In the genomic region with DNA sequence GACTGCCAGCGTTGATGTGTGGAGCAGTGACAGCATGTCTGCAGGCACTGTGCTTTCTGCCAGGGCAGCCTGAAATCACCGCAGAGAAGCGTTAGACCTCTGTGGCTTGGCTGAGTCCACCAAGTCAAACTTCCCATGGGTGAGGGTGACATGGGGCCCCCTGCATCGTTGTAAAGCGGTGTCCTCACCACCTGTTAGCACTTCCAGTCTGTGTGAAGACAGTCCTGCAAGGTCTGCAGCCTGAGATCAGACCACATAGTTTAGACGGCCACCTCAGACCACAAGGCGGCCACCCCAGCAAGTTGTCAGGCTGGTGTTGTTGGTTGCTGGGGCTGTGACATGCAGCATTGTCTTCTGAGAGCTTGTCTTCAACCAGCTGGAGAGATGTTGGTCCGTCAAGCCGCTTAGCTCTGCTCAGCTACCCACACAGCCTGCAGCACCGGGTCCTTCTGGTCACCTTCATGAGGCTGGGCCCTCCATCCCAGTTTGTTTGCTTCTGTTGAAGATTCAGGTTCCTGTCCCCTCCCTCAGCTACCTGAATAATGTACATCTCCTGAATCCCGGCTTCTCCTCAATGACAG, we compare ENCODE assay signal across 14 cellular contexts.
DNase-seq lines count a peak whose midpoint lies in the region; ATAC-seq and TF ChIP-seq lines count a peak whose summit lies in the region.
"Had no signal": no experiment of that assay in that cellular context is flagged by ENCODE, and none has a peak within 500 bp of the region (broad histone marks: within the 10 kb centered on the region; RNA-seq: fewer than 3 reads in every experiment).

No MANE protein-coding gene starts in this region.

- in situ Hi-C loops in brain microvascular endothelial cell (cut with HindIII; ENCODE audit: low pct_ligation_motif_present, low sequenced_read_pairs) (no loop called here), G401 (cut with HindIII; ENCODE audit: low sequenced_read_pairs) (no loop called here)

- no peak overlapping the region for H3K27ac ChIP-seq in brain microvascular endothelial cell
- H3K27ac ChIP-seq: neural progenitor cell, uterus had no signal

- H3K27me3 Mint-ChIP-seq in activated T-cell treated with anti-CD3 and anti-CD28 coated beads, Interleukin-2, amount 50 U/mL, for 72 hours (ENCODE audit: low read depth) = no peaks in the 10 kb centered on the region
- H3K27me3 Mint-ChIP-seq in effector memory CD8-positive, alpha-beta T cell = no peaks in the 10 kb centered on the region
- H3K27me3 Mint-ChIP-seq in stimulated activated naive CD8-positive, alpha-beta T cell treated with anti-CD3 and anti-CD28 coated beads, Interleukin-15, amount 100 ng/mL, for 72 hours = no peaks in the 10 kb centered on the region

- H3K4me3 Mint-ChIP-seq in activated T-cell treated with anti-CD3 and anti-CD28 coated beads, Interleukin-2, amount 50 U/mL, for 72 hours = peak overlapping the region; percentile 15 to 82
- H3K4me3 Mint-ChIP-seq in effector memory CD8-positive, alpha-beta T cell = peak overlapping the region; percentile 91 to 92
- peak overlapping the region in 1 of 2 donors; percentile 78 for H3K4me3 Mint-ChIP-seq in stimulated activated naive CD8-positive, alpha-beta T cell treated with anti-CD3 and anti-CD28 coated beads, Interleukin-15, amount 100 ng/mL, for 72 hours
- H3K4me3 Mint-ChIP-seq: neural progenitor cell had no signal

- H3K36me3 Mint-ChIP-seq in activated T-cell treated with anti-CD3 and anti-CD28 coated beads, Interleukin-2, amount 50 U/mL, for 72 hours (ENCODE audit: insufficient read depth in 2 of 2) = no peaks in the 10 kb centered on the region
- peaks cover 19% of the 10 kb centered on the region for H3K36me3 Mint-ChIP-seq in effector memory CD8-positive, alpha-beta T cell (ENCODE audit: insufficient read depth)
- H3K36me3 Mint-ChIP-seq: neural progenitor cell had no signal

- TF ChIP-seq CTCF in brain microvascular endothelial cell (IDR thresholded peaks at IDR 0.05; ENCODE audit: low read depth, low read length, missing control alignments) = no peak

- no peaks in the 10 kb centered on the region for H3K9me3 Mint-ChIP-seq in activated T-cell treated with anti-CD3 and anti-CD28 coated beads, Interleukin-2, amount 50 U/mL, for 72 hours
- H3K9me3 Mint-ChIP-seq in effector memory CD8-positive, alpha-beta T cell = no peaks in the 10 kb centered on the region
- H3K9me3 Mint-ChIP-seq in stimulated activated naive CD8-positive, alpha-beta T cell treated with anti-CD3 and anti-CD28 coated beads, Interleukin-15, amount 100 ng/mL, for 72 hours = no peaks in the 10 kb centered on the region
- H3K9me3 Mint-ChIP-seq: neural progenitor cell had no signal

- peak; percentile 28 to 49 for ATAC-seq in activated T-cell treated with anti-CD3 and anti-CD28 coated beads, Interleukin-2, amount 50 U/mL, for 72 hours (replicated peaks in 1 of 2)
- ATAC-seq in effector memory CD8-positive, alpha-beta T cell (replicated peaks) = peak; percentile 79
- ATAC-seq in stimulated activated naive CD8-positive, alpha-beta T cell treated with anti-CD3 and anti-CD28 coated beads, Interleukin-15, amount 100 ng/mL, for 72 hours = peak; percentile 61

- H3K4me3 ChIP-seq in brain microvascular endothelial cell (ENCODE audit: low read depth, low read length) = no peak overlapping the region
- H3K4me3 ChIP-seq: neural progenitor cell, uterus had no signal

- no peaks in the 10 kb centered on the region for H3K36me3 ChIP-seq in brain microvascular endothelial cell (replicated peaks)
- H3K36me3 ChIP-seq: neural progenitor cell, uterus had no signal

- DNase-seq in activated T-cell treated with anti-CD3 and anti-CD28 coated beads, Interleukin-2, amount 50 U/mL, for 72 hours = no peak
- no peak for DNase-seq in activated T-cell treated with anti-CD3 and anti-CD28 coated beads, Interleukin-2, amount 50 U/mL, for 48 hours
- DNase-seq in NOMO-1 treated with DMSO at 0.1 percent for 48 hours (lab: John Stamatoyannopoulos, UW; ENCODE audit: unreplicated experiment) (peak; percentile 50), NCI-H2171 (lab: John Stamatoyannopoulos, UW) (no peak), brain microvascular endothelial cell (no peak), G401 (ENCODE audit: low spot score) (no peak)
- DNase-seq in effector memory CD8-positive, alpha-beta T cell = peak; percentile 41 to 49 (median 48)
- no peak for DNase-seq in stimulated activated naive CD8-positive, alpha-beta T cell treated with anti-CD3 and anti-CD28 coated beads, Interleukin-15, amount 100 ng/mL, for 72 hours
- DNase-seq: DMS53, HCEC 1CT, NCI-H1105 treated with DMSO at 0.1 percent for 48 hours, NCI-H524, uterus had no signal

- H3K27me3 ChIP-seq in brain microvascular endothelial cell (replicated peaks) = no peaks in the 10 kb centered on the region
- H3K27me3 ChIP-seq: neural progenitor cell, uterus had no signal

- H3K4me1 Mint-ChIP-seq in activated T-cell treated with anti-CD3 and anti-CD28 coated beads, Interleukin-2, amount 50 U/mL, for 72 hours (ENCODE audit: low read depth) = peaks cover 30% of the 10 kb centered on the region
- peaks cover 19 to 20% of the 10 kb centered on the region in 2 donors for H3K4me1 Mint-ChIP-seq in effector memory CD8-positive, alpha-beta T cell (ENCODE audit: low read depth in 2 of 2)
- H3K4me1 Mint-ChIP-seq in stimulated activated naive CD8-positive, alpha-beta T cell treated with anti-CD3 and anti-CD28 coated beads, Interleukin-15, amount 100 ng/mL, for 72 hours = peaks cover 24% of the 10 kb centered on the region

- H3K27ac Mint-ChIP-seq in activated T-cell treated with anti-CD3 and anti-CD28 coated beads, Interleukin-2, amount 50 U/mL, for 72 hours = peak overlapping the region; percentile 77
- peak overlapping the region; percentile 96 for H3K27ac Mint-ChIP-seq in effector memory CD8-positive, alpha-beta T cell
- H3K27ac Mint-ChIP-seq in stimulated activated naive CD8-positive, alpha-beta T cell treated with anti-CD3 and anti-CD28 coated beads, Interleukin-15, amount 100 ng/mL, for 72 hours = no peak overlapping the region

Comparison
In these comparisons a context has a peak if more than half of its experiments do, and no peak if none do; other contexts are left out.
1. DNase-seq: peak in NOMO-1 treated with DMSO at 0.1 percent for 48 hours (single experiment) and effector memory CD8-positive, alpha-beta T cell (3 of 3); none in activated T-cell treated with anti-CD3 and anti-CD28 coated beads, Interleukin-2, amount 50 U/mL, for 72 hours (0 of 2), activated T-cell treated with anti-CD3 and anti-CD28 coated beads, Interleukin-2, amount 50 U/mL, for 48 hours (0 of 2), stimulated activated naive CD8-positive, alpha-beta T cell treated with anti-CD3 and anti-CD28 coated beads, Interleukin-15, amount 100 ng/mL, for 72 hours (0 of 2), NCI-H2171 (single experiment), brain microvascular endothelial cell (single experiment) and G401 (single experiment).
2. H3K27ac Mint-ChIP-seq: peak in activated T-cell treated with anti-CD3 and anti-CD28 coated beads, Interleukin-2, amount 50 U/mL, for 72 hours (single experiment) and effector memory CD8-positive, alpha-beta T cell (2 of 2); none in stimulated activated naive CD8-positive, alpha-beta T cell treated with anti-CD3 and anti-CD28 coated beads, Interleukin-15, amount 100 ng/mL, for 72 hours (0 of 2).
3. Peak in every context shown above with its lines, with median percentiles within 50 percentile points of each other: ATAC-seq.